Comparison of ENCODE assay signal across 17 cellular contexts in the genomic region with DNA sequence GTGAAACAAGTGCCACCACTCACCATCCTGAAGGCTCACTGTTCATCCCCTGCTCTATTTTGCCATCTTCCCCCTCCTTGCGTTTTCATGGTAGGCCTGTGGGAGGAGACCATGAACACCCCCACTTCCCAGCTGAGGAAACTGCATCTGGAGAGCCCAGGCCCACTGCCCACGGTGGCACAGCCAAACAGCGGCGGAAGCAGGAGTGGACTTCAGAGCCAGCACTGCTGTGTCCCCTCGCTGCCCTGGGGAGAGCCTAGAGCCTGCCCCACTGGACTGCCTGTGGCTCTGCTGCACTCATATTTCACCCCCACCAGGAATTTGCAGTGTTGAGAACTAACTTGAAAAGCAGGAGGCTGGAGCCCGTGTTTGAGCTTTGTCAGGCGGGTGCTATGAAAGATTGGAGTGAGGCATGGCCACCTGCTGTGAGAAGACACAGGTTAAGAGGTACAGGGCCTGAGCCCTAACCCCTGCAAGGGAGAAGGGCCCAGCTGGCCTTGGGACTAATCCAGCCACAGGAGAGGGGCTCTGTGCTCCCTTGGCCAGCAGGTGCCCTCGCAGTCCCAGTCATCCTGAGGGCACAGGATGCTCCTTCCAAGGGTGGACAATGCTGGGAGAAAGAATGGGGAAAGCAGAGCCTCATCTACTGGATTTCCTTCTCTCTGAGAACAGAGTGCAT.
DNase-seq lines count a peak whose midpoint lies in the region; ATAC-seq and TF ChIP-seq lines count a peak whose summit lies in the region.
"Had no signal": no experiment of that assay in that cellular context is flagged by ENCODE, and none has a peak within 500 bp of the region (broad histone marks: within the 10 kb centered on the region; RNA-seq: fewer than 3 reads in every experiment).

No MANE protein-coding gene starts in this region.

- 0 out of 2 replicates have a peak, but pooled peaks cover 4% of the 10 kb centered on the region for H4K20me1 ChIP-seq in DND-41 (ENCODE audit: insufficient read depth, low read length)

- H3K9ac ChIP-seq in DND-41 (ENCODE audit: low read depth, low read length): no peak overlapping the region

- no peaks in the 10 kb centered on the region for H3K9me3 ChIP-seq in DND-41 (ENCODE audit: insufficient read depth, low read length, severe bottlenecking)
- H3K9me3 ChIP-seq: sigmoid colon, vagina had no signal

- H3K4me2 ChIP-seq in DND-41 (ENCODE audit: insufficient read depth, low read length): no peak overlapping the region

- no peak for TF ChIP-seq EP300 in Ishikawa (IDR thresholded peaks at IDR 0.05; ENCODE audit: borderline replicate concordance)

- TF ChIP-seq CTCF in DND-41 (IDR thresholded peaks at IDR 0.05; ENCODE audit: borderline replicate concordance, extremely low read depth, low read length, poor library complexity, severe bottlenecking): peak; percentile 35
- no peak for TF ChIP-seq CTCF in neural crest cell (conservative IDR thresholded peaks at IDR 0.05)
- no peak for TF ChIP-seq CTCF in GM10266 (IDR thresholded peaks at IDR 0.05; ENCODE audit: control insufficient read depth, insufficient read depth, low read depth, missing control alignments)

- no peaks in the 10 kb centered on the region for H3K4me1 Mint-ChIP-seq in neural crest cell
- H3K4me1 Mint-ChIP-seq: central memory CD8-positive, alpha-beta T cell; stimulated activated naive B cell treated with anti-CD40 and anti-IgM and Interleukin-4, amounts not matched to agents 10 μg/mL and 1 μg/mL and 100 μg/mL, for 72 hours had no signal

- H3K4me3 Mint-ChIP-seq in neural crest cell: no peak overlapping the region
- H3K4me3 Mint-ChIP-seq: activated naive CD8-positive, alpha-beta T cell treated with anti-CD3 and anti-CD28 coated beads for 36 hours; CD4-positive, alpha-beta memory T cell; central memory CD8-positive, alpha-beta T cell; naive thymus-derived CD8-positive, alpha-beta T cell; stimulated activated naive B cell treated with anti-CD40 and anti-IgM and Interleukin-4, amounts not matched to agents 10 μg/mL and 1 μg/mL and 100 μg/mL, for 72 hours had no signal

- H3K27me3 Mint-ChIP-seq in neural crest cell (ENCODE audit: low read depth): no peaks in the 10 kb centered on the region
- H3K27me3 Mint-ChIP-seq: activated naive CD8-positive, alpha-beta T cell treated with anti-CD3 and anti-CD28 coated beads for 36 hours; CD4-positive, alpha-beta memory T cell; central memory CD8-positive, alpha-beta T cell; naive thymus-derived CD8-positive, alpha-beta T cell; stimulated activated naive B cell treated with anti-CD40 and anti-IgM and Interleukin-4, amounts not matched to agents 10 μg/mL and 1 μg/mL and 100 μg/mL, for 72 hours had no signal

- TF ChIP-seq RAD21 in Ishikawa (IDR thresholded peaks at IDR 0.05; ENCODE audit: low read depth): peak; percentile 50

- ATAC-seq in DND-41 (ENCODE audit: insufficient read depth, low read depth): no peak
- ATAC-seq: naive thymus-derived CD8-positive, alpha-beta T cell; stimulated activated naive B cell treated with anti-CD40 and anti-IgM and Interleukin-4, amounts not matched to agents 10 μg/mL and 1 μg/mL and 100 μg/mL, for 72 hours had no signal

- H3K36me3 ChIP-seq in DND-41 (ENCODE audit: insufficient read depth, low read length): no peaks in the 10 kb centered on the region
- H3K36me3 ChIP-seq: sigmoid colon, vagina had no signal

- no peak overlapping the region for H3K4me3 ChIP-seq in DND-41 (ENCODE audit: low read depth in 1 of 2, low read length in 2 of 2)
- H3K4me3 ChIP-seq: sigmoid colon, vagina had no signal

- H2AFZ ChIP-seq in DND-41 (ENCODE audit: low read depth, low read length): no peak overlapping the region

- H3K4me1 ChIP-seq in DND-41 (ENCODE audit: insufficient read depth, low read length): peaks cover 1% of the 10 kb centered on the region; the same call in 1 of the 2 replicates

- no peaks in the 10 kb centered on the region for H3K27me3 ChIP-seq in DND-41 (ENCODE audit: insufficient read depth, low read length, poor library complexity)
- H3K27me3 ChIP-seq: sigmoid colon, vagina had no signal

- no peak overlapping the region for H3K27ac ChIP-seq in DND-41 (ENCODE audit: low read length)
- H3K27ac ChIP-seq: sigmoid colon, vagina had no signal

- no peaks in the 10 kb centered on the region for H3K36me3 Mint-ChIP-seq in neural crest cell (ENCODE audit: low read depth)
- H3K36me3 Mint-ChIP-seq: activated naive CD8-positive, alpha-beta T cell treated with anti-CD3 and anti-CD28 coated beads for 36 hours; CD4-positive, alpha-beta memory T cell; naive thymus-derived CD8-positive, alpha-beta T cell had no signal

- no peaks in the 10 kb centered on the region for H3K9me3 Mint-ChIP-seq in neural crest cell
- H3K9me3 Mint-ChIP-seq: activated naive CD8-positive, alpha-beta T cell treated with anti-CD3 and anti-CD28 coated beads for 36 hours; CD4-positive, alpha-beta memory T cell; central memory CD8-positive, alpha-beta T cell; naive thymus-derived CD8-positive, alpha-beta T cell; stimulated activated naive B cell treated with anti-CD40 and anti-IgM and Interleukin-4, amounts not matched to agents 10 μg/mL and 1 μg/mL and 100 μg/mL, for 72 hours had no signal

- H3K27ac Mint-ChIP-seq in neural crest cell (ENCODE audit: unreplicated experiment): peak overlapping the region; percentile 20
- H3K27ac Mint-ChIP-seq: activated naive CD8-positive, alpha-beta T cell treated with anti-CD3 and anti-CD28 coated beads for 36 hours; stimulated activated naive B cell treated with anti-CD40 and anti-IgM and Interleukin-4, amounts not matched to agents 10 μg/mL and 1 μg/mL and 100 μg/mL, for 72 hours had no signal

- DNase-seq in DND-41 (no peak), dermis blood vessel endothelial cell (peak; percentile 8), neural crest cell (ENCODE audit: low read depth, low spot score) (no peak), GM10266 (ENCODE audit: extremely low spot score) (no peak), hippocampal formation (lab: John Stamatoyannopoulos, UW) (no peak), DMS53 (lab: John Stamatoyannopoulos, UW) (no peak)
- DNase-seq: activated naive CD8-positive, alpha-beta T cell treated with anti-CD3 and anti-CD28 coated beads for 36 hours; CD4-positive, alpha-beta memory T cell; HCEC 1CT; left cardiac atrium; naive thymus-derived CD8-positive, alpha-beta T cell; NCI-H2107; sigmoid colon; stimulated activated naive B cell treated with anti-CD40 and anti-IgM and Interleukin-4, amounts not matched to agents 10 μg/mL and 1 μg/mL and 100 μg/mL, for 72 hours had no signal

- H3K79me2 ChIP-seq in DND-41 (ENCODE audit: insufficient read depth, low read length): no peaks in the 10 kb centered on the region

TF ChIP-seq in Ishikawa, 13 proteins besides CTCF, POLR2A, EP300 and RAD21:
- TF ChIP-seq, protein P1, sequence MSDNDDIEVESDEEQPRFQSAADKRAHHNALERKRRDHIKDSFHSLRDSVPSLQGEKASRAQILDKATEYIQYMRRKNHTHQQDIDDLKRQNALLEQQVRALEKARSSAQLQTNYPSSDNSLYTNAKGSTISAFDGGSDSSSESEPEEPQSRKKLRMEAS (IDR thresholded peaks at IDR 0.05): no peak
- TF ChIP-seq, protein P2, sequence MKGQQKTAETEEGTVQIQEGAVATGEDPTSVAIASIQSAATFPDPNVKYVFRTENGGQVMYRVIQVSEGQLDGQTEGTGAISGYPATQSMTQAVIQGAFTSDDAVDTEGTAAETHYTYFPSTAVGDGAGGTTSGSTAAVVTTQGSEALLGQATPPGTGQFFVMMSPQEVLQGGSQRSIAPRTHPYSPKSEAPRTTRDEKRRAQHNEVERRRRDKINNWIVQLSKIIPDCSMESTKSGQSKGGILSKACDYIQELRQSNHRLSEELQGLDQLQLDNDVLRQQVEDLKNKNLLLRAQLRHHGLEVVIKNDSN (IDR thresholded peaks at IDR 0.05): no peak
- TF ChIP-seq YY1 (IDR thresholded peaks at IDR 0.05; ENCODE audit: low read depth) (no peak), CEBPB (IDR thresholded peaks at IDR 0.05) (no peak), NFIC (IDR thresholded peaks at IDR 0.05) (no peak), EGR1 (IDR thresholded peaks at IDR 0.05) (no peak), TAF1 (IDR thresholded peaks at IDR 0.05; ENCODE audit: low read depth) (no peak), TEAD4 (IDR thresholded peaks at IDR 0.05) (no peak), ZBTB7A (IDR thresholded peaks at IDR 0.05; ENCODE audit: low read depth) (no peak), CREB1 (IDR thresholded peaks at IDR 0.05; ENCODE audit: low read depth) (no peak), FOXM1 (IDR thresholded peaks at IDR 0.05; ENCODE audit: borderline replicate concordance, low read depth) (no peak), TCF12 (IDR thresholded peaks at IDR 0.05; ENCODE audit: low read depth) (no peak)
- TF ChIP-seq, protein P3, sequence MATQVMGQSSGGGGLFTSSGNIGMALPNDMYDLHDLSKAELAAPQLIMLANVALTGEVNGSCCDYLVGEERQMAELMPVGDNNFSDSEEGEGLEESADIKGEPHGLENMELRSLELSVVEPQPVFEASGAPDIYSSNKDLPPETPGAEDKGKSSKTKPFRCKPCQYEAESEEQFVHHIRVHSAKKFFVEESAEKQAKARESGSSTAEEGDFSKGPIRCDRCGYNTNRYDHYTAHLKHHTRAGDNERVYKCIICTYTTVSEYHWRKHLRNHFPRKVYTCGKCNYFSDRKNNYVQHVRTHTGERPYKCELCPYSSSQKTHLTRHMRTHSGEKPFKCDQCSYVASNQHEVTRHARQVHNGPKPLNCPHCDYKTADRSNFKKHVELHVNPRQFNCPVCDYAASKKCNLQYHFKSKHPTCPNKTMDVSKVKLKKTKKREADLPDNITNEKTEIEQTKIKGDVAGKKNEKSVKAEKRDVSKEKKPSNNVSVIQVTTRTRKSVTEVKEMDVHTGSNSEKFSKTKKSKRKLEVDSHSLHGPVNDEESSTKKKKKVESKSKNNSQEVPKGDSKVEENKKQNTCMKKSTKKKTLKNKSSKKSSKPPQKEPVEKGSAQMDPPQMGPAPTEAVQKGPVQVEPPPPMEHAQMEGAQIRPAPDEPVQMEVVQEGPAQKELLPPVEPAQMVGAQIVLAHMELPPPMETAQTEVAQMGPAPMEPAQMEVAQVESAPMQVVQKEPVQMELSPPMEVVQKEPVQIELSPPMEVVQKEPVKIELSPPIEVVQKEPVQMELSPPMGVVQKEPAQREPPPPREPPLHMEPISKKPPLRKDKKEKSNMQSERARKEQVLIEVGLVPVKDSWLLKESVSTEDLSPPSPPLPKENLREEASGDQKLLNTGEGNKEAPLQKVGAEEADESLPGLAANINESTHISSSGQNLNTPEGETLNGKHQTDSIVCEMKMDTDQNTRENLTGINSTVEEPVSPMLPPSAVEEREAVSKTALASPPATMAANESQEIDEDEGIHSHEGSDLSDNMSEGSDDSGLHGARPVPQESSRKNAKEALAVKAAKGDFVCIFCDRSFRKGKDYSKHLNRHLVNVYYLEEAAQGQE (IDR thresholded peaks at IDR 0.05; ENCODE audit: low read depth): no peak
